ENCODE assay signal across 1 cellular context in genomic region chr5:102875672-102876071, GRCh38.
TF ChIP-seq lines count a peak whose summit lies in the region.

No MANE protein-coding gene starts in this region.

TF ChIP-seq in WTC11, 78 proteins besides CTCF, POLR2A, EP300 and RAD21:
- TF ChIP-seq MYBL2 (CRISPR knock-in tag; IDR thresholded peaks at IDR 0.05), result no peak
- no peak for TF ChIP-seq ZNF425 (CRISPR knock-in tag; conservative IDR thresholded peaks at IDR 0.05)
- no peak for TF ChIP-seq TEAD4 (CRISPR knock-in tag; IDR thresholded peaks at IDR 0.05)
- TF ChIP-seq ATF2 (CRISPR knock-in tag; IDR thresholded peaks at IDR 0.05; ENCODE audit: borderline replicate concordance, low read depth), result no peak
- TF ChIP-seq FOXJ3 (CRISPR knock-in tag; IDR thresholded peaks at IDR 0.05; ENCODE audit: borderline replicate concordance), result no peak
- TF ChIP-seq PRDM15 (CRISPR knock-in tag; IDR thresholded peaks at IDR 0.05), result no peak
- no peak for TF ChIP-seq USF1 (CRISPR knock-in tag; IDR thresholded peaks at IDR 0.05)
